Comparison of ENCODE assay signal across 22 cellular contexts in the genomic region with DNA sequence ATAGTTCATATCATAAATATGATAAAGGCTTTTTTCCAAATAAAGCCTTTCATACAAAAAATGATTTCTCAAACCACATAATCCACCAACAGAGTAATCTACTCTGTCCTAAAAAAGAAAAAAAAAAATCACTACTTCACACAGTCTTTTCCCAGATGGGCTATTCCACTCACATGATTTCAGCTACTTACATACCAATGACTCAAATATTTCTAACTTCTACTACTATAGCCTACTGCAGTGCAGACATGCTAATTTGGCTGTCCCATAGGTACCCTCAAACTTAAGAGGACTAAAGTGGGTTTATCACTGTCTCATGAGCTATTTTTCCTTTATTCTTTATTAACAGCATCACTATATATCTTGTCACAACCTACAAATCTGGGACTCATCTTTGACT.
"Had no signal": no experiment of that assay in that cellular context is flagged by ENCODE, and none has a peak within 500 bp of the region (broad histone marks: within the 10 kb centered on the region; RNA-seq: fewer than 3 reads in every experiment).

No MANE protein-coding gene starts in this region.

- H3K27me3 ChIP-seq: Peyer's patch, SJCRH30 had no signal

- H3K27ac ChIP-seq: Peyer's patch, RWPE1, SJCRH30 had no signal

- H3K4me3 ChIP-seq: K562, Peyer's patch, SJCRH30 had no signal

- H3K4me1 ChIP-seq: Peyer's patch, SJCRH30 had no signal

- ATAC-seq: activated CD8-positive, alpha-beta memory T cell treated with anti-CD3 and anti-CD28 coated beads, Interleukin-2, amount 10 ng/mL, durations not matched to agents 7 days and 5 days; K562; T-helper 17 cell had no signal

- DNase-seq: activated B cell treated with CpG ODN at 0.5 μM for 24 hours; activated CD4-positive, alpha-beta T cell treated with anti-CD3 and anti-CD28 coated beads for 1 hour; activated CD4-positive, alpha-beta T cell treated with anti-CD3 and anti-CD28 coated beads, Interleukin-2, amount 10 ng/mL, durations not matched to agents 24 days and 14 days; activated CD4-positive, alpha-beta T cell treated with anti-CD3 and anti-CD28 coated beads, Interleukin-2, amount 50 U/mL, for 48 hours; activated CD8-positive, alpha-beta memory T cell treated with anti-CD3 and anti-CD28 coated beads, Interleukin-2, amount 10 ng/mL, durations not matched to agents 7 days and 5 days; activated effector memory CD4-positive, alpha-beta T cell treated with anti-CD3 and anti-CD28 coated beads, Interleukin-2, amount 50 U/mL, for 16 hours; activated naive CD4-positive, alpha-beta T cell treated with anti-CD3 and anti-CD28 coated beads for 36 hours; activated T-cell treated with anti-CD3 and anti-CD28 coated beads, Interleukin-2, amount 50 U/mL, for 24 hours; Karpas-422; NCI-H1048; NCI-H146; NCI-H1930; NCI-H510A treated with DMSO at 0.1 percent for 48 hours; NCI-H69; NK-92 treated with Interleukin-12 subunit alpha and Interleukin-12 subunit beta, amount 100 ng/mL, for 24 hours; Peyer's patch; Right ventricle myocardium superior; SJCRH30; T-helper 17 cell; T-helper 9 cell had no signal

- H3K9me3 ChIP-seq: Peyer's patch, SJCRH30 had no signal
